Comparison of ENCODE assay signal across 8 cellular contexts in genomic region chr6:13354331-13355042, GRCh38. TPM values are rescaled to one million over a fixed set of nuclear protein-coding genes. Genes with fewer than 3 reads are reported as not detected.
DNase-seq lines count a peak whose midpoint lies in the region; ATAC-seq and TF ChIP-seq lines count a peak whose summit lies in the region.

No MANE protein-coding gene starts in this region.

- no peaks in the 10 kb centered on the region for H3K36me3 ChIP-seq in body of pancreas (replicated peaks in 1 of 2; ENCODE audit: insufficient read depth in 1 of 2, low read depth in 2 of 2)

- CTCF ChIA-PET in AG04450 (lab: Charles Lee), result interaction anchor here (0.6 to 2.4 kb wide), 6 partner anchors 17 to 221 kb away, joined by 4 to 11 read pairs (median 4); no protein-coding TSS in a partner anchor

- no peak for ATAC-seq in body of pancreas

- H3K4me3 ChIP-seq in AG04450 (ENCODE audit: low read depth, low read length) (no peak overlapping the region), body of pancreas (no peak overlapping the region)

- POLR2A ChIA-PET in AG04450 (lab: Yijun Ruan, JAX), result interaction anchor here (0.6 to 2.3 kb wide), 7 partner anchors 17 to 133 kb away, joined by 3 to 8 read pairs (median 5); partner anchors contain the start of genes GFOD1 and TBC1D7

- in situ Hi-C loops in KBM-7 (cut with MboI; ENCODE audit: low pct_unique_long_range_greater_than_20kb, low sequenced_read_pairs), result no loop called here

- no peak for TF ChIP-seq CTCF in AG04450 (IDR thresholded peaks at IDR 0.05; ENCODE audit: low read depth, low read length)
- TF ChIP-seq CTCF in body of pancreas (IDR thresholded peaks at IDR 0.05), result no peak

- H3K4me1 ChIP-seq in body of pancreas, result no peaks in the 10 kb centered on the region

- no peaks in the 10 kb centered on the region; the same call in 1 of the 2 replicates for H3K9me3 ChIP-seq in AG04450 (ENCODE audit: control insufficient read depth, insufficient read depth, low read length)
- no peaks in the 10 kb centered on the region for H3K9me3 ChIP-seq in body of pancreas

- H3K27ac ChIP-seq in AG04450 (ENCODE audit: low read depth, low read length), result peak overlapping the region; percentile 95
- no peak overlapping the region for H3K27ac ChIP-seq in body of pancreas

- DNase-seq in AG04450 (ENCODE audit: low read depth, low spot score), result peak; percentile 54
- DNase-seq in KBM-7, result peak; percentile 95
- DNase-seq in amniotic epithelial cell (ENCODE audit: low read depth), result peak; percentile 92
- peak; percentile 58 for DNase-seq in left kidney (ENCODE audit: low read depth, low spot score)
- no peak for DNase-seq in NCI-H526 (lab: John Stamatoyannopoulos, UW)
- no peak for DNase-seq in cerebellar cortex (ENCODE audit: low spot score)
- DNase-seq in body of pancreas, result no peak
- no peak for DNase-seq in NCI-H526 treated with DMSO at 0.1 percent for 48 hours (lab: John Stamatoyannopoulos, UW)

- no peaks in the 10 kb centered on the region for H3K27me3 ChIP-seq in AG04450 (ENCODE audit: control insufficient read depth, insufficient read depth, low read length)
- H3K27me3 ChIP-seq in body of pancreas, result no peaks in the 10 kb centered on the region

- WGBS in body of pancreas, 2 donors, result 71 to 78% methylated on average over 13 of the region's 13 CpGs

- no peak for TF ChIP-seq POLR2A in body of pancreas (IDR thresholded peaks at IDR 0.05)

- intact Hi-C loops in body of pancreas (cut with DNase I), result no loop called here

RNA-seq across cellular contexts. Expression of gene TBC1D7, which starts 26.1 kb away (rescaled TPM):
- 37.6 and 38.6 TPM in 2 replicates for polyA plus RNA-seq in AG04450 (2011; rRNA removed)
- 30.7 and 31.8 TPM in 2 replicates for polyA minus RNA-seq in AG04450 (2011; rRNA and poly(A)+ RNA removed)
- total RNA-seq in body of pancreas, result 10 to 100 TPM; 12.5 to 15.2 TPM

Comparison
In these comparisons a context has a peak if more than half of its experiments do, and no peak if none do; other contexts are left out.
1. DNase-seq: peak in AG04450 (single experiment), KBM-7 (single experiment), amniotic epithelial cell (single experiment) and left kidney (single experiment); none in NCI-H526 (0 of 2), cerebellar cortex (single experiment), body of pancreas (0 of 4) and NCI-H526 treated with DMSO at 0.1 percent for 48 hours (single experiment).